ENCODE assay signal across 11 cellular contexts in genomic region chr12:65106948-65107347, GRCh38. TPM values are rescaled to one million over a fixed set of nuclear protein-coding genes. Genes with fewer than 3 reads are reported as not detected.
DNase-seq lines count a peak whose midpoint lies in the region; ATAC-seq, FAIRE-seq and TF ChIP-seq lines count a peak whose summit lies in the region.
"Had no signal": no experiment of that assay in that cellular context is flagged by ENCODE, and none has a peak within 500 bp of the region (broad histone marks: within the 10 kb centered on the region; RNA-seq: fewer than 3 reads in every experiment).

No MANE protein-coding gene starts in this region.

- H3K4ac ChIP-seq in H9 (ENCODE audit: low read depth, low read length) = no peak overlapping the region

- CTCF ChIA-PET in Calu3 (lab: Charles Lee) = interaction anchor here (0.6 to 4.4 kb wide), 9 partner anchors 92 to 311 kb away, joined by 3 to 20 read pairs (median 4); no protein-coding TSS in a partner anchor

- H3K4me3 ChIP-seq in brain microvascular endothelial cell (ENCODE audit: low read depth, low read length) = no peak overlapping the region

- peak; percentile 46 for TF ChIP-seq CTCF in Calu3 (IDR thresholded peaks at IDR 0.05; ENCODE audit: unreplicated experiment)
- peak; percentile 52 for TF ChIP-seq CTCF in H9 (conservative IDR thresholded peaks at IDR 0.05)
- peak; percentile 29 for TF ChIP-seq CTCF in brain microvascular endothelial cell (IDR thresholded peaks at IDR 0.05; ENCODE audit: low read depth, low read length, missing control alignments)

- H3K27ac Mint-ChIP-seq in Calu3 (ENCODE audit: unreplicated experiment) (no peak overlapping the region), H9 (no peak overlapping the region)
- no peak overlapping the region for H3K27ac Mint-ChIP-seq in effector memory CD8-positive, alpha-beta T cell
- H3K27ac Mint-ChIP-seq: T-helper 17 cell had no signal

- H2AFZ ChIP-seq in H9 (ENCODE audit: low read length) = no peak overlapping the region

- H3K4me1 ChIP-seq in H9 (ENCODE audit: insufficient read depth, low read length) = no peaks in the 10 kb centered on the region

- no peaks in the 10 kb centered on the region for H3K9me3 Mint-ChIP-seq in Calu3 (ENCODE audit: low read depth, unreplicated experiment)
- no peaks in the 10 kb centered on the region; a peak in 1 of 5 replicates for H3K9me3 Mint-ChIP-seq in H9
- no peaks in the 10 kb centered on the region for H3K9me3 Mint-ChIP-seq in effector memory CD8-positive, alpha-beta T cell

- H3K4me2 ChIP-seq in H9 (ENCODE audit: insufficient read depth, insufficient read length, low read length) = no peak overlapping the region

- no peak overlapping the region for H2BK5ac ChIP-seq in H9 (ENCODE audit: insufficient read length, low read length)

- no peaks in the 10 kb centered on the region for H3K27me3 ChIP-seq in H9 (ENCODE audit: insufficient read depth, low read length)
- peaks cover 8% of the 10 kb centered on the region for H3K27me3 ChIP-seq in brain microvascular endothelial cell (replicated peaks)

- no peaks in the 10 kb centered on the region for H3K23me2 ChIP-seq in H9 (ENCODE audit: insufficient read length, low read depth, low read length, poor library complexity, severe bottlenecking)

- in situ Hi-C loops in brain microvascular endothelial cell (cut with HindIII; ENCODE audit: low pct_ligation_motif_present, low sequenced_read_pairs) = no loop called here

- no peak for FAIRE-seq in urothelium cell line (lab: Jason Lieb, UNC)

- H2BK20ac ChIP-seq in H9 (ENCODE audit: low read depth, low read length, poor library complexity, severe bottlenecking) = no peak overlapping the region

- no peaks in the 10 kb centered on the region for H3K9me3 ChIP-seq in H9 (ENCODE audit: control insufficient read depth, low read depth, low read length)
- H3K9me3 ChIP-seq: neutrophil had no signal

- H3K79me1 ChIP-seq in H9 (ENCODE audit: insufficient read depth, low read depth, low read length, poor library complexity, severe bottlenecking) = no peaks in the 10 kb centered on the region

- H3K23ac ChIP-seq in H9 (ENCODE audit: insufficient read length, low read depth, low read length) = no peak overlapping the region

- intact Hi-C loops in Calu3 (cut with micrococcal nuclease; ENCODE audit: unreplicated experiment) = loop anchor here (1.0 to 5.0 kb wide), 2 partner anchors 216 to 305 kb away; no protein-coding TSS in a partner anchor

- no peak overlapping the region for H3K14ac ChIP-seq in H9 (ENCODE audit: insufficient read depth, low read length)

- BruUV-seq in Calu3 (replicated peaks; lab: Mats Ljungman, UMichigan) = no TSS peak

- H3T11ph ChIP-seq in H9 (ENCODE audit: low read length) = no peak overlapping the region

- H3K56ac ChIP-seq in H9 (ENCODE audit: insufficient read length, low read depth, low read length) = no peak overlapping the region

- H3K27me3 Mint-ChIP-seq in Calu3 (ENCODE audit: unreplicated experiment) (peaks cover 14% of the 10 kb centered on the region), H9 (ENCODE audit: low read depth) (no peaks in the 10 kb centered on the region)
- peaks cover 11 to 22% of the 10 kb centered on the region in 2 donors for H3K27me3 Mint-ChIP-seq in effector memory CD8-positive, alpha-beta T cell

- H2BK12ac ChIP-seq in H9 (ENCODE audit: insufficient read length, low read depth, low read length) = no peak overlapping the region

- ATAC-seq in effector memory CD8-positive, alpha-beta T cell (replicated peaks) = no peak
- ATAC-seq: T-helper 17 cell had no signal

- no peak overlapping the region for H3K18ac ChIP-seq in H9 (ENCODE audit: insufficient read length, low read depth, low read length)

- no peaks in the 10 kb centered on the region for H3K79me2 ChIP-seq in H9 (ENCODE audit: insufficient read depth, low read length)

- H3K27ac ChIP-seq in H9 (ENCODE audit: insufficient read length, low read depth, low read length) (no peak overlapping the region), brain microvascular endothelial cell (no peak overlapping the region)
- H3K27ac ChIP-seq: neutrophil had no signal

- no peak for DNase-seq in Calu3
- no peak for DNase-seq in H9
- DNase-seq in brain microvascular endothelial cell = no peak
- peak; percentile 19 to 35 for DNase-seq in lung microvascular endothelial cell (ENCODE audit: low read depth in 2 of 2)
- no peak for DNase-seq in urothelium cell line (ENCODE audit: low spot score)
- DNase-seq in NCI-H446 (lab: John Stamatoyannopoulos, UW) = no peak
- DNase-seq in stimulated activated CD4-positive, alpha-beta T cell treated with anti-CD3 and anti-CD28 coated beads, Interleukin-4, amount 100 ng/mL, for 1 hour = no peak
- DNase-seq in effector memory CD8-positive, alpha-beta T cell = no peak
- DNase-seq: NCI-H1092 treated with DMSO at 0.1 percent for 48 hours, T-helper 17 cell had no signal

- no peak overlapping the region for H2BK120ac ChIP-seq in H9 (ENCODE audit: low read depth, low read length, poor library complexity, severe bottlenecking)

- H3K36me3 ChIP-seq in brain microvascular endothelial cell (replicated peaks) = no peaks in the 10 kb centered on the region
- H3K36me3 ChIP-seq: neutrophil had no signal

- H3K4me3 Mint-ChIP-seq in Calu3 (ENCODE audit: low read depth, unreplicated experiment) = no peak overlapping the region
- H3K4me3 Mint-ChIP-seq in H9 = no peak overlapping the region
- no peak overlapping the region for H3K4me3 Mint-ChIP-seq in effector memory CD8-positive, alpha-beta T cell
- H3K4me3 Mint-ChIP-seq: T-helper 17 cell had no signal

- no peak overlapping the region for H4K5ac ChIP-seq in H9 (ENCODE audit: insufficient read length, low read depth, low read length)

- no peak overlapping the region for H4K8ac ChIP-seq in H9 (replicated peaks; ENCODE audit: insufficient read length, low read depth, low read length)

- H2BK15ac ChIP-seq in H9 (ENCODE audit: low read depth, low read length) = no peak overlapping the region

- no peaks in the 10 kb centered on the region for H3K36me3 Mint-ChIP-seq in Calu3 (ENCODE audit: insufficient read depth, unreplicated experiment)
- no peaks in the 10 kb centered on the region for H3K36me3 Mint-ChIP-seq in H9 (ENCODE audit: insufficient read depth in 1 of 3, low read depth in 3 of 3)
- no peaks in the 10 kb centered on the region for H3K36me3 Mint-ChIP-seq in effector memory CD8-positive, alpha-beta T cell (ENCODE audit: insufficient read depth)

- no peak overlapping the region for H2AK5ac ChIP-seq in H9 (ENCODE audit: insufficient read length, low read length)

- H3K4me1 Mint-ChIP-seq in Calu3 (ENCODE audit: low read depth, unreplicated experiment) (no peaks in the 10 kb centered on the region), H9 (peaks cover 7 to 8% of the 10 kb centered on the region in 2 experiments)
- no peaks in the 10 kb centered on the region for H3K4me1 Mint-ChIP-seq in effector memory CD8-positive, alpha-beta T cell (ENCODE audit: low read depth in 2 of 2)
- H3K4me1 Mint-ChIP-seq: T-helper 17 cell had no signal

- no peak overlapping the region for H4K91ac ChIP-seq in H9 (ENCODE audit: insufficient read length, low read depth, low read length)

- H3K9ac ChIP-seq in H9 (ENCODE audit: extremely low read depth, insufficient read length, low read length) = no peak overlapping the region

- no peaks in the 10 kb centered on the region for H4K20me1 ChIP-seq in H9 (ENCODE audit: control insufficient read depth, insufficient read depth, insufficient read length)

RNA-seq across cellular contexts. Expression of gene WIF1, which starts 14.2 kb away (rescaled TPM):
- total RNA-seq in Calu3 (2022) (not detected in 2 replicates), H9 (2021) (0.42 and 0.98 TPM in 2 replicates), lung microvascular endothelial cell (not detected in 2 replicates)
- total RNA-seq: T-helper 17 cell had no signal

Comparison
In these comparisons a context has a peak if more than half of its experiments do, and no peak if none do; other contexts are left out.
1. DNase-seq: peak in lung microvascular endothelial cell (2 of 2); none in Calu3 (single experiment), H9 (single experiment), brain microvascular endothelial cell (single experiment), urothelium cell line (single experiment), NCI-H446 (0 of 2), stimulated activated CD4-positive, alpha-beta T cell treated with anti-CD3 and anti-CD28 coated beads, Interleukin-4, amount 100 ng/mL, for 1 hour (single experiment) and effector memory CD8-positive, alpha-beta T cell (0 of 3).
2. Peak in every context shown above with its lines, with median percentiles within 50 percentile points of each other: CTCF ChIP-seq.